ENCODE assay signal across 4 cellular contexts in the genomic region with DNA sequence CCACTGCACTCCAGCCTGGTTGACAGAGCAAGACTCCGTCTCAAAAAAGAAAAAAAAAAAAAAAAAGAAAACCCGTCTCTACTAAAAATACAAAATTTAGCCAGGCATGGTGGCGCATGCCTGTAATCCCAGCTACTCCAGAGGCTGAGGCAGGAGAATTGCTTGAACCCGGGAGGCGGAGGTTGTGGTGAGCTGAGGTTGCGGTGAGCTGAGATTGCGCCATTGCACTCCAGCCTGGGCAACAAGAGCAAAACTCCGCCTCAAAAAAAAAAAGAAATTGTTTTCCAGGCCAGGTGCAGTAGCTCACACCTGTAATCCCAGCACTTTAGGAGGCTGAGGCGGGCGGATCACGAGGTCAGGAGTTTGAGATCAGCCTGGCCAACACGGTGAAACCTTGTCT. TPM values are rescaled to one million over a fixed set of nuclear protein-coding genes. Genes with fewer than 3 reads are reported as not detected.
"Had no signal": no experiment of that assay in that cellular context is flagged by ENCODE, and none has a peak within 500 bp of the region (broad histone marks: within the 10 kb centered on the region; RNA-seq: fewer than 3 reads in every experiment).

No MANE protein-coding gene starts in this region.

RNA-seq across cellular contexts. Expression of gene C5AR2, which starts 54.6 kb away (rescaled TPM):
- total RNA-seq: NCI-H460, PC-9, SJCRH30, SK-MEL-5 had no signal
